9 cellular contexts compared by ENCODE assay signal in genomic region chr17:73342549-73343167, GRCh38. TPM values are rescaled to one million over a fixed set of nuclear protein-coding genes. Genes with fewer than 3 reads are reported as not detected.
DNase-seq lines count a peak whose midpoint lies in the region; ATAC-seq and TF ChIP-seq lines count a peak whose summit lies in the region.
"Had no signal": no experiment of that assay in that cellular context is flagged by ENCODE, and none has a peak within 500 bp of the region (broad histone marks: within the 10 kb centered on the region; RNA-seq: fewer than 3 reads in every experiment).

No MANE protein-coding gene starts in this region.

- CTCF ChIA-PET in MCF 10A (lab: Yijun Ruan, JAX) = interaction anchor here (0.6 to 1.7 kb wide), 7 partner anchors 9 to 423 kb away, joined by 3 to 6 read pairs (median 4); no protein-coding TSS in a partner anchor

- H3K18ac ChIP-seq in mesenchymal stem cell (ENCODE audit: low read depth in 1 of 2, low read length in 2 of 2) = peak overlapping the region; percentile 70 to 93

- no peaks in the 10 kb centered on the region for H3K79me1 ChIP-seq in mesenchymal stem cell (replicated peaks; ENCODE audit: low read length, poor library complexity, severe bottlenecking)

- H3K27me3 ChIP-seq in mesenchymal stem cell (ENCODE audit: control insufficient read depth in 1 of 2, insufficient read depth in 1 of 2, low read length in 2 of 2) = no peaks in the 10 kb centered on the region

- H3K4me2 ChIP-seq in mesenchymal stem cell (ENCODE audit: low read length, poor library complexity, severe bottlenecking) = peak overlapping the region; percentile 31

- no peak for ATAC-seq in stimulated activated memory B cell treated with anti-CD40 and anti-IgM and Interleukin-4, amounts not matched to agents 10 μg/mL and 1 μg/mL and 100 μg/mL, for 72 hours
- no peak for ATAC-seq in GM18867 (IDR thresholded peaks at IDR 0.05; ENCODE audit: unreplicated experiment)

- H4K91ac ChIP-seq in mesenchymal stem cell (ENCODE audit: low read length) = peak overlapping the region; percentile 96

- H2AFZ ChIP-seq in mesenchymal stem cell (ENCODE audit: low read depth, low read length) = peak overlapping the region; percentile 46

- H3K9me3 Mint-ChIP-seq in MCF 10A (ENCODE audit: unreplicated experiment) = no peaks in the 10 kb centered on the region
- no peaks in the 10 kb centered on the region for H3K9me3 Mint-ChIP-seq in stimulated activated memory B cell treated with anti-CD40 and anti-IgM and Interleukin-4, amounts not matched to agents 10 μg/mL and 1 μg/mL and 100 μg/mL, for 72 hours
- H3K9me3 Mint-ChIP-seq: activated naive CD8-positive, alpha-beta T cell treated with anti-CD3 and anti-CD28 coated beads, Interleukin-2, amount 10 ng/mL, durations not matched to agents 7 days and 5 days had no signal

- H3K23ac ChIP-seq in mesenchymal stem cell (ENCODE audit: low read length in 2 of 2) = no peak overlapping the region

- H3K4ac ChIP-seq in mesenchymal stem cell (ENCODE audit: low read depth in 1 of 2, low read length in 2 of 2) = peak overlapping the region; percentile 85 to 95

- peak overlapping the region; percentile 88 for H2BK5ac ChIP-seq in mesenchymal stem cell (ENCODE audit: low read depth, low read length, poor library complexity, severe bottlenecking)

- peak overlapping the region; percentile 94 for H3K27ac ChIP-seq in mesenchymal stem cell (ENCODE audit: low read length, poor library complexity, severe bottlenecking)

- H3K4me3 ChIP-seq in mesenchymal stem cell (ENCODE audit: insufficient read depth in 1 of 2, low read depth in 1 of 2, low read length in 2 of 2) = peak overlapping the region in 1 of 2 experiments; percentile 57

- peak overlapping the region; percentile 51 for H2AK5ac ChIP-seq in mesenchymal stem cell (ENCODE audit: low read length, severe bottlenecking)

- intact Hi-C loops in MCF 10A (cut with micrococcal nuclease) = no loop called here

- POLR2A ChIA-PET in MCF 10A (lab: Yijun Ruan, JAX) = interaction anchor here (1.1 to 4.6 kb wide), 4 partner anchors 13 to 116 kb away, joined by 4 to 90 read pairs (median 6); partner anchors contain the start of gene CDC42EP4

- no peaks in the 10 kb centered on the region for H3K27me3 Mint-ChIP-seq in MCF 10A (ENCODE audit: insufficient read depth, unreplicated experiment)
- no peaks in the 10 kb centered on the region for H3K27me3 Mint-ChIP-seq in stimulated activated memory B cell treated with anti-CD40 and anti-IgM and Interleukin-4, amounts not matched to agents 10 μg/mL and 1 μg/mL and 100 μg/mL, for 72 hours
- H3K27me3 Mint-ChIP-seq: activated naive CD8-positive, alpha-beta T cell treated with anti-CD3 and anti-CD28 coated beads, Interleukin-2, amount 10 ng/mL, durations not matched to agents 7 days and 5 days had no signal

- BruUV-seq in MCF 10A (replicated peaks; lab: Mats Ljungman, UMichigan) = no TSS peak

- H3K4me1 Mint-ChIP-seq in MCF 10A (ENCODE audit: insufficient read depth, unreplicated experiment) = peaks cover 25% of the 10 kb centered on the region
- no peaks in the 10 kb centered on the region for H3K4me1 Mint-ChIP-seq in stimulated activated memory B cell treated with anti-CD40 and anti-IgM and Interleukin-4, amounts not matched to agents 10 μg/mL and 1 μg/mL and 100 μg/mL, for 72 hours
- H3K4me1 Mint-ChIP-seq: activated naive CD8-positive, alpha-beta T cell treated with anti-CD3 and anti-CD28 coated beads, Interleukin-2, amount 10 ng/mL, durations not matched to agents 7 days and 5 days had no signal

- peak overlapping the region; percentile 54 for H2BK120ac ChIP-seq in mesenchymal stem cell (ENCODE audit: low read depth, low read length)

- H3K9ac ChIP-seq in mesenchymal stem cell (ENCODE audit: low read length) = peak overlapping the region; percentile 78

- peak overlapping the region; percentile 93 to 99 for H2BK12ac ChIP-seq in mesenchymal stem cell (ENCODE audit: low read length in 2 of 2)

- no peaks in the 10 kb centered on the region for H3K36me3 ChIP-seq in mesenchymal stem cell (ENCODE audit: control insufficient read depth in 1 of 2, insufficient read depth in 2 of 2, low read depth in 1 of 2, low read length in 2 of 2)

- H3K27ac Mint-ChIP-seq in MCF 10A (ENCODE audit: low read depth, unreplicated experiment) = peak overlapping the region; percentile 54
- H3K27ac Mint-ChIP-seq in stimulated activated memory B cell treated with anti-CD40 and anti-IgM and Interleukin-4, amounts not matched to agents 10 μg/mL and 1 μg/mL and 100 μg/mL, for 72 hours = no peak overlapping the region
- H3K27ac Mint-ChIP-seq: activated naive CD8-positive, alpha-beta T cell treated with anti-CD3 and anti-CD28 coated beads, Interleukin-2, amount 10 ng/mL, durations not matched to agents 7 days and 5 days had no signal

- H3K4me3 Mint-ChIP-seq in MCF 10A (ENCODE audit: unreplicated experiment) = no peak overlapping the region
- H3K4me3 Mint-ChIP-seq in stimulated activated memory B cell treated with anti-CD40 and anti-IgM and Interleukin-4, amounts not matched to agents 10 μg/mL and 1 μg/mL and 100 μg/mL, for 72 hours = no peak overlapping the region
- H3K4me3 Mint-ChIP-seq: activated naive CD8-positive, alpha-beta T cell treated with anti-CD3 and anti-CD28 coated beads, Interleukin-2, amount 10 ng/mL, durations not matched to agents 7 days and 5 days had no signal

- H4K8ac ChIP-seq in mesenchymal stem cell (ENCODE audit: low read length) = peak overlapping the region; percentile 90

- WGBS in mesenchymal stem cell = 19% methylated on average over 4 of the region's 7 CpGs

- peak overlapping the region; percentile 98 for H2BK15ac ChIP-seq in mesenchymal stem cell (ENCODE audit: low read depth, poor library complexity, severe bottlenecking)

- H3K36me3 Mint-ChIP-seq in MCF 10A (ENCODE audit: insufficient read depth, unreplicated experiment) = peaks cover 6% of the 10 kb centered on the region
- H3K36me3 Mint-ChIP-seq in stimulated activated memory B cell treated with anti-CD40 and anti-IgM and Interleukin-4, amounts not matched to agents 10 μg/mL and 1 μg/mL and 100 μg/mL, for 72 hours = peaks cover 5% of the 10 kb centered on the region
- H3K36me3 Mint-ChIP-seq: activated naive CD8-positive, alpha-beta T cell treated with anti-CD3 and anti-CD28 coated beads, Interleukin-2, amount 10 ng/mL, durations not matched to agents 7 days and 5 days had no signal

- TF ChIP-seq CTCF in MCF 10A (IDR thresholded peaks at IDR 0.05; ENCODE audit: unreplicated experiment) = no peak

- DNase-seq in A172 (ENCODE audit: low spot score) (peak; percentile 88), HT1080 (ENCODE audit: low read depth) (peak; percentile 82), MCF 10A (ENCODE audit: unreplicated experiment) (no peak), mesenchymal stem cell (peak; percentile 68), T-helper 1 cell (no peak), NCI-H2081 (lab: John Stamatoyannopoulos, UW) (no peak)
- DNase-seq: activated naive CD8-positive, alpha-beta T cell treated with anti-CD3 and anti-CD28 coated beads, Interleukin-2, amount 10 ng/mL, durations not matched to agents 7 days and 5 days had no signal

- peaks cover 44% of the 10 kb centered on the region for H3K4me1 ChIP-seq in mesenchymal stem cell (ENCODE audit: control insufficient read depth, insufficient read depth, low read depth, low read length)

- H3K14ac ChIP-seq in mesenchymal stem cell (ENCODE audit: low read length in 2 of 2) = no peak overlapping the region

- no peaks in the 10 kb centered on the region for H3K9me3 ChIP-seq in mesenchymal stem cell (ENCODE audit: control insufficient read depth, low read length)

RNA-seq across cellular contexts. Expression of gene CDC42EP4, which starts 30.9 kb away (rescaled TPM):
- total RNA-seq in A172 (2014; rRNA removed; shearing (Covaris generic)) = 42.1 and 53.8 TPM in 2 replicates
- 27.2 and 37.0 TPM in 2 replicates for total RNA-seq in HT1080 (2014; rRNA removed; shearing (Covaris generic))
- polyA plus RNA-seq in HT1080 (2015; cell fraction: cytosol; rRNA removed) = 29.5 and 32.4 TPM in 2 replicates
- polyA plus RNA-seq in HT1080 (2015; cell fraction: nucleus; rRNA removed) = 14.0 and 16.8 TPM in 2 replicates
- total RNA-seq in MCF 10A (2022) = 11.0 and 12.2 TPM in 2 replicates
- polyA plus RNA-seq in mesenchymal stem cell (2013, experiment 1 of 2) = 26.3 TPM
- 26.1 TPM for polyA plus RNA-seq in mesenchymal stem cell (2013, experiment 2 of 2)

Comparison
In these comparisons a context has a peak if more than half of its experiments do, and no peak if none do; other contexts are left out.
1. DNase-seq: peak in A172 (single experiment), HT1080 (single experiment) and mesenchymal stem cell (single experiment); none in MCF 10A (single experiment), T-helper 1 cell (0 of 5) and NCI-H2081 (0 of 2).